In genomic region chr15:41513282-41514227, GRCh38 we compare ENCODE assay signal across 8 cellular contexts. TPM values are rescaled to one million over a fixed set of nuclear protein-coding genes. Genes with fewer than 3 reads are reported as not detected.
A peak's percentile ranks its signal among the peaks of the same experiment; 100 is the strongest.
DNase-seq lines count a peak whose midpoint lies in the region; ATAC-seq and TF ChIP-seq lines count a peak whose summit lies in the region.

TSS of gene LTK (minus strand) at chr15:41513827. CDS start at chr15:41513709, 118 bp downstream.

- ATAC-seq in GM19463 (IDR thresholded peaks at IDR 0.05; ENCODE audit: unreplicated experiment): no peak

- peak within 1 kb of the TSS; percentile 65 for H3K4me3 Mint-ChIP-seq in progenitor cell of endocrine pancreas (ENCODE audit: low read depth)

- DNase-seq in H4 (ENCODE audit: low spot score): peak; percentile 53
- peak; percentile 12 for DNase-seq in T-helper 9 cell
- no peak for DNase-seq in fibroblast of pulmonary artery (ENCODE audit: low read depth)
- DNase-seq in progenitor cell of endocrine pancreas (ENCODE audit: low spot score, unreplicated experiment): no peak
- DNase-seq in NCI-H1048 (lab: John Stamatoyannopoulos, UW): no peak
- no peak for DNase-seq in DMS53 (lab: John Stamatoyannopoulos, UW)
- no peak for DNase-seq in 8988T

- H3K9me3 Mint-ChIP-seq in progenitor cell of endocrine pancreas (ENCODE audit: low read depth): no peaks in the 10 kb centered on the region

- no peak within 1 kb of the TSS for H3K27ac Mint-ChIP-seq in progenitor cell of endocrine pancreas

- TF ChIP-seq CTCF in fibroblast of pulmonary artery (IDR thresholded peaks at IDR 0.05; ENCODE audit: low read length, missing control alignments): no peak
- no peak for TF ChIP-seq CTCF in progenitor cell of endocrine pancreas (IDR thresholded peaks at IDR 0.05; ENCODE audit: unreplicated experiment)

- H3K27me3 Mint-ChIP-seq in progenitor cell of endocrine pancreas: peaks cover 48% of the 10 kb centered on the region

- peak within 1 kb of the TSS; percentile 25 for H3K4me3 ChIP-seq in fibroblast of pulmonary artery (replicated peaks; ENCODE audit: low read depth, low read length)

- peaks cover 10% of the 10 kb centered on the region for H3K36me3 Mint-ChIP-seq in progenitor cell of endocrine pancreas (ENCODE audit: insufficient read depth)

- peaks cover 1% of the 10 kb centered on the region for H3K4me1 Mint-ChIP-seq in progenitor cell of endocrine pancreas (ENCODE audit: low read depth)

RNA-seq across cellular contexts. Expression of gene LTK, which starts in this region (rescaled TPM):
- total RNA-seq in H4 (2014; rRNA removed; shearing (Covaris generic)): 0.21 and 0.37 TPM in 2 replicates
- total RNA-seq in progenitor cell of endocrine pancreas: 0.55 and 1.2 TPM in 2 replicates

Comparison
In these comparisons a context has a peak if more than half of its experiments do, and no peak if none do; other contexts are left out.
1. Peak in DNase-seq in H4; RNA of the gene not detected or under 1 TPM.